Comparison of ENCODE assay signal across 8 cellular contexts in the genomic region with DNA sequence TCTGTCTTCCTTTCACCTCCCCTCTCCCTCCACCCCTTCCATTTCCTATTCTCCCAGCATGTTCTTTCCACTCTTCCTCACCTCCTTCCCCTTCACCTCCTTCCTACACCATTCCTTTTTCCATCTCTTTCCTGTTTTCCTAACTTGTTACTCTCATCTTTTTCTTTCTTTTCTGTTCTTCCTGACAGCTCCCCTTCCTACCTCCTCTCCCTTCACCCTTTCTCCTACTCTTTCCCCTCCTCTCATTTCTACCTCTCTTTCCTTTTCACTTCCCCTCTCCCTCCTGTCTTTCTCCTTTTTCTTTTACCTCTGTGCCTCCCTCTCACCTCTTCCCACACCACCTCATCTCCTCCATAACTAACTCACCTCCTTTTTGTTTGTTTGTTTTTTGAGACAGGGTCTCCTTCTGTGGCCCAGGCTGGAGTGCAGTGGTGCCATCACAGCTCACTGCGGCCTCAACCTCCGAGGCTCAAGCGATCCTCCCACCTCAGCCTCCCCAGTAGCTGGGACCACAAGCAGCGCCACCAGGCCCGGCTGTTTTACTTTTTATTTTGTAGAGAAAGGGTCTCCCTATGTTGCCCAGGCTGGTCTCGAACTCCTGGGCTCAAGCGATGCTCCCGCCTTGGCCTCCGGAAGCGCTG. TPM values are rescaled to one million over a fixed set of nuclear protein-coding genes. Genes with fewer than 3 reads are reported as not detected.
DNase-seq lines count a peak whose midpoint lies in the region; FAIRE-seq and TF ChIP-seq lines count a peak whose summit lies in the region.

No MANE protein-coding gene starts in this region.

- DNase-seq in activated CD4-positive, alpha-beta T cell treated with anti-CD3 and anti-CD28 coated beads, Interleukin-2, amount 10 ng/mL, durations not matched to agents 24 days and 14 days, result no peak
- no peak for DNase-seq in activated CD4-positive, alpha-beta T cell treated with anti-CD3 and anti-CD28 coated beads, Interleukin-2, amount 50 U/mL, for 4 hours
- DNase-seq in astrocyte (ENCODE audit: low read depth) (no peak), lower leg skin (ENCODE audit: low spot score in 2 of 2) (peak in 1 of 2 donors; percentile 87), thyroid gland (no peak), GF-D8 (lab: John Stamatoyannopoulos, UW) (no peak), LoVo (ENCODE audit: low spot score) (no peak), NCI-H82 treated with DMSO at 0.1 percent for 48 hours (lab: John Stamatoyannopoulos, UW; ENCODE audit: unreplicated experiment) (no peak)

- peaks cover 26% of the 10 kb centered on the region for H4K20me1 ChIP-seq in astrocyte (ENCODE audit: insufficient read depth, low read length)

- intact Hi-C loops in activated CD4-positive, alpha-beta T cell treated with anti-CD3 and anti-CD28 coated beads, Interleukin-2, amount 10 ng/mL, durations not matched to agents 24 days and 14 days (cut with micrococcal nuclease), result loop anchor here (1.0 to 5.0 kb wide), 4 partner anchors 73 to 1423 kb away; a partner anchor contains a TSS
- intact Hi-C loops in lower leg skin (cut with DNase I; ENCODE audit: low total_unique reads), result no loop called here
- intact Hi-C loops in thyroid gland (cut with DNase I), result no loop called here

- H3K27ac Mint-ChIP-seq in activated CD4-positive, alpha-beta T cell treated with anti-CD3 and anti-CD28 coated beads, Interleukin-2, amount 10 ng/mL, durations not matched to agents 24 days and 14 days, result peak overlapping the region; percentile 97
- peak overlapping the region; percentile 85 for H3K27ac Mint-ChIP-seq in astrocyte (ENCODE audit: unreplicated experiment)

- H3K4me3 Mint-ChIP-seq in activated CD4-positive, alpha-beta T cell treated with anti-CD3 and anti-CD28 coated beads, Interleukin-2, amount 10 ng/mL, durations not matched to agents 24 days and 14 days, result peak overlapping the region; percentile 93
- peak overlapping the region; percentile 90 for H3K4me3 Mint-ChIP-seq in astrocyte (ENCODE audit: unreplicated experiment)

- 25 to 27% methylated on average over 10 of the region's 10 CpGs for WGBS in lower leg skin, 2 donors
- 31 to 33% methylated on average over 10 of the region's 10 CpGs for WGBS in thyroid gland, 2 donors

- H3K4me3 ChIP-seq in astrocyte (ENCODE audit: insufficient read depth, low read depth, low read length) (peak overlapping the region; percentile 85), lower leg skin (ENCODE audit: low read depth, poor library complexity, severe bottlenecking) (peak overlapping the region; percentile 85), thyroid gland (replicated peaks in 1 of 3) (peak overlapping the region in 2 of 3 donors; percentile 50 to 99)

- H3K27ac ChIP-seq in astrocyte (ENCODE audit: low read depth, low read length) (peak overlapping the region; percentile 94), thyroid gland (peak overlapping the region; percentile 82 to 99 (median 97))

- peaks cover 37% of the 10 kb centered on the region for H3K4me1 Mint-ChIP-seq in activated CD4-positive, alpha-beta T cell treated with anti-CD3 and anti-CD28 coated beads, Interleukin-2, amount 10 ng/mL, durations not matched to agents 24 days and 14 days
- peaks cover 10% of the 10 kb centered on the region for H3K4me1 Mint-ChIP-seq in astrocyte (ENCODE audit: low read depth, unreplicated experiment)

- peaks cover 16% of the 10 kb centered on the region for H3K4me1 ChIP-seq in astrocyte (ENCODE audit: insufficient read depth, low read length)
- peaks cover 15 to 24% of the 10 kb centered on the region in 2 donors for H3K4me1 ChIP-seq in thyroid gland

- peaks cover 3% of the 10 kb centered on the region for H3K36me3 Mint-ChIP-seq in activated CD4-positive, alpha-beta T cell treated with anti-CD3 and anti-CD28 coated beads, Interleukin-2, amount 10 ng/mL, durations not matched to agents 24 days and 14 days (ENCODE audit: low read depth)
- H3K36me3 Mint-ChIP-seq in astrocyte (ENCODE audit: low read depth, unreplicated experiment), result no peaks in the 10 kb centered on the region

- peak overlapping the region; percentile 90 for H2AFZ ChIP-seq in astrocyte (ENCODE audit: low read depth, low read length)

- H3K27me3 ChIP-seq in astrocyte (ENCODE audit: insufficient read depth, low read length) (no peaks in the 10 kb centered on the region), thyroid gland (no peaks in the 10 kb centered on the region)

- TF ChIP-seq CTCF in astrocyte (IDR thresholded peaks at IDR 0.05; ENCODE audit: insufficient read depth, low read depth, low read length) (no peak), lower leg skin (IDR thresholded peaks at IDR 0.05) (peak in 1 of 3 donors; percentile 7), thyroid gland (IDR thresholded peaks at IDR 0.05) (no peak)

- peak overlapping the region; percentile 99 for H3K9ac ChIP-seq in astrocyte (ENCODE audit: low read length)

- H3K36me3 ChIP-seq in astrocyte (ENCODE audit: insufficient read depth, low read length) (no peaks in the 10 kb centered on the region), thyroid gland (no peaks in the 10 kb centered on the region)

- peaks cover 4% of the 10 kb centered on the region for H3K27me3 Mint-ChIP-seq in activated CD4-positive, alpha-beta T cell treated with anti-CD3 and anti-CD28 coated beads, Interleukin-2, amount 10 ng/mL, durations not matched to agents 24 days and 14 days
- H3K27me3 Mint-ChIP-seq in astrocyte (ENCODE audit: low read depth, unreplicated experiment), result peaks cover 2% of the 10 kb centered on the region

- FAIRE-seq in astrocyte (lab: Jason Lieb, UNC), result no peak

- TF ChIP-seq POLR2A in lower leg skin (IDR thresholded peaks at IDR 0.05) (no peak), thyroid gland (IDR thresholded peaks at IDR 0.05) (no peak)

- no peaks in the 10 kb centered on the region for H3K9me3 ChIP-seq in astrocyte (ENCODE audit: insufficient read depth, low read depth, low read length)
- no peaks in the 10 kb centered on the region for H3K9me3 ChIP-seq in thyroid gland

- H3K79me2 ChIP-seq in astrocyte (ENCODE audit: insufficient read depth, low read length), result peaks cover 46% of the 10 kb centered on the region

- peak overlapping the region; percentile 93 for H3K4me2 ChIP-seq in astrocyte (ENCODE audit: low read length)

- H3K9me3 Mint-ChIP-seq in activated CD4-positive, alpha-beta T cell treated with anti-CD3 and anti-CD28 coated beads, Interleukin-2, amount 10 ng/mL, durations not matched to agents 24 days and 14 days, result no peaks in the 10 kb centered on the region
- peaks cover 2% of the 10 kb centered on the region for H3K9me3 Mint-ChIP-seq in astrocyte (ENCODE audit: unreplicated experiment)

RNA-seq across cellular contexts. Expression of a gene that starts 0.9 kb away (rescaled TPM):
- 28.0 and 30.9 TPM in 2 replicates for total RNA-seq in activated CD4-positive, alpha-beta T cell treated with anti-CD3 and anti-CD28 coated beads, Interleukin-2, amount 10 ng/mL, durations not matched to agents 24 days and 14 days
- total RNA-seq in astrocyte (23.8 and 28.2 TPM in 2 replicates), lower leg skin (10 to 100 TPM; 27.2 to 45.1 (median 35.3) TPM), thyroid gland (100 to 1,000 TPM in 2 of 4 donors, 10 to 100 TPM in 2; 92.3 to 131 (median 101) TPM)
